Comparison of ENCODE assay signal across 41 cellular contexts in the genomic region with DNA sequence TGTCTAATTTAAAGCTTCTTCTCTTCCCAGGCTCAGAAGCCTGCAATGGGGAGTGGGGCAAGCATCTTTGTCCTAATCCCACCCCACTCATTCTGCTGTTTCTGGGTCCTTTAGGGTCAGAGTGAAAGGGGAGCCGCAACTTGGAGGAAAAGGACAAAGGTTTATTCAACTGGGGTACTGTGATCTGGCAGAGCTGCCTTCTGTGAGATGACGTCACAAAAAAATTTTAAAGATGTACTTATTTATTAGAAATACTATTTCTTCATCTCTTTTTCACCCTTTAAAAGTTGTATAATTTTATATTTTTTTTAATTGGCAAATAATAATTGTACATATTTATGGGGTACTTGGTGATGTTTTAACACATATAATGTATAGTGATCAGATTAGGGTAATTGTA.
"Had no signal": no experiment of that assay in that cellular context is flagged by ENCODE, and none has a peak within 500 bp of the region (broad histone marks: within the 10 kb centered on the region; RNA-seq: fewer than 3 reads in every experiment).

No MANE protein-coding gene starts in this region.

- H3K4me3 Mint-ChIP-seq: activated naive CD4-positive, alpha-beta T cell treated with anti-CD3 and anti-CD28 coated beads for 36 hours; activated naive CD4-positive, alpha-beta T cell treated with anti-CD3 and anti-CD28 coated beads, Interleukin-2, amount 10 ng/mL, durations not matched to agents 7 days and 5 days; activated naive CD4-positive, alpha-beta T cell treated with anti-CD3 and anti-CD28 coated beads, Interleukin-2, amount 50 U/mL, for 24 hours; activated naive CD8-positive, alpha-beta T cell; activated naive CD8-positive, alpha-beta T cell treated with anti-CD3 and anti-CD28 coated beads for 36 hours; activated naive CD8-positive, alpha-beta T cell treated with anti-CD3 and anti-CD28 coated beads, Interleukin-2, amount 10 ng/mL, durations not matched to agents 7 days and 5 days; activated naive CD8-positive, alpha-beta T cell treated with anti-CD3 and anti-CD28 coated beads, Interleukin-2, amount 50 U/mL, for 24 hours; activated T-cell treated with anti-CD3 and anti-CD28 coated beads, Interleukin-2, amount 50 U/mL, for 24 hours; activated T-cell treated with anti-CD3 and anti-CD28 coated beads, Interleukin-2, amount 50 U/mL, for 4 hours; activated T-cell treated with anti-CD3 and anti-CD28 coated beads, Interleukin-2, amount 50 U/mL, for 72 hours; activated T-helper 1 cell treated with anti-CD3 and anti-CD28 coated beads, Interleukin-12 subunit alpha, Interleukin-12 subunit beta, Interleukin-2, Interleukin-4 antibody, amounts not matched to agents 30 ng/mL and 10 ng/mL and 1 ng/mL, durations not matched to agents 14 hours and 24 hours and 36 hours; activated T-helper 17 cell treated with anti-CD3 and anti-CD28 coated beads, Interleukin-2, amount 50 U/mL, for 72 hours; brain; central memory CD8-positive, alpha-beta T cell had no signal

- H3K27ac Mint-ChIP-seq: activated naive CD4-positive, alpha-beta T cell treated with anti-CD3 and anti-CD28 coated beads for 36 hours; activated naive CD4-positive, alpha-beta T cell treated with anti-CD3 and anti-CD28 coated beads, Interleukin-2, amount 10 ng/mL, durations not matched to agents 7 days and 5 days; activated naive CD4-positive, alpha-beta T cell treated with anti-CD3 and anti-CD28 coated beads, Interleukin-2, amount 50 U/mL, for 72 hours; activated naive CD8-positive, alpha-beta T cell; activated naive CD8-positive, alpha-beta T cell treated with anti-CD3 and anti-CD28 coated beads for 36 hours; activated naive CD8-positive, alpha-beta T cell treated with anti-CD3 and anti-CD28 coated beads, Interleukin-2, amount 10 ng/mL, durations not matched to agents 7 days and 5 days; activated naive CD8-positive, alpha-beta T cell treated with anti-CD3 and anti-CD28 coated beads, Interleukin-2, amount 50 U/mL, for 24 hours; activated T-cell treated with anti-CD3 and anti-CD28 coated beads, Interleukin-2, amount 50 U/mL, for 24 hours; activated T-cell treated with anti-CD3 and anti-CD28 coated beads, Interleukin-2, amount 50 U/mL, for 72 hours; activated T-helper 1 cell treated with anti-CD3 and anti-CD28 coated beads, Interleukin-12 subunit alpha, Interleukin-12 subunit beta, Interleukin-2, Interleukin-4 antibody, amounts not matched to agents 30 ng/mL and 10 ng/mL and 1 ng/mL, durations not matched to agents 14 hours and 24 hours and 36 hours; activated T-helper 17 cell treated with anti-CD3 and anti-CD28 coated beads, Interleukin-2, amount 50 U/mL, for 72 hours; activated T-helper 2 cell treated with anti-CD3 and anti-CD28 coated beads, Interferon-gamma antibody, Interleukin-2, Interleukin-4, amounts not matched to agents 10 μg/mL and 5 μg/mL and 100 μg/mL, durations not matched to agents 14 hours and 24 hours and 36 hours; brain had no signal

- H3K4me3 ChIP-seq: adrenal gland, ascending aorta, body of pancreas, breast epithelium, cardiac muscle cell had no signal

- H3K27me3 Mint-ChIP-seq: activated naive CD4-positive, alpha-beta T cell treated with anti-CD3 and anti-CD28 coated beads, Interleukin-2, amount 10 ng/mL, durations not matched to agents 7 days and 5 days; activated naive CD8-positive, alpha-beta T cell; activated naive CD8-positive, alpha-beta T cell treated with anti-CD3 and anti-CD28 coated beads for 36 hours; activated naive CD8-positive, alpha-beta T cell treated with anti-CD3 and anti-CD28 coated beads, Interleukin-2, amount 10 ng/mL, durations not matched to agents 7 days and 5 days; activated T-cell treated with anti-CD3 and anti-CD28 coated beads, Interleukin-2, amount 50 U/mL, for 24 hours; central memory CD8-positive, alpha-beta T cell had no signal

- H3K9me3 Mint-ChIP-seq: activated naive CD4-positive, alpha-beta T cell treated with anti-CD3 and anti-CD28 coated beads for 36 hours; activated naive CD4-positive, alpha-beta T cell treated with anti-CD3 and anti-CD28 coated beads, Interleukin-2, amount 10 ng/mL, durations not matched to agents 7 days and 5 days; activated naive CD8-positive, alpha-beta T cell treated with anti-CD3 and anti-CD28 coated beads for 36 hours; activated naive CD8-positive, alpha-beta T cell treated with anti-CD3 and anti-CD28 coated beads, Interleukin-2, amount 10 ng/mL, durations not matched to agents 7 days and 5 days; activated naive CD8-positive, alpha-beta T cell treated with anti-CD3 and anti-CD28 coated beads, Interleukin-2, amount 50 U/mL, for 24 hours; activated T-cell treated with anti-CD3 and anti-CD28 coated beads, Interleukin-2, amount 50 U/mL, for 24 hours; activated T-cell treated with anti-CD3 and anti-CD28 coated beads, Interleukin-2, amount 50 U/mL, for 4 hours; activated T-helper 1 cell treated with anti-CD3 and anti-CD28 coated beads, Interleukin-12 subunit alpha, Interleukin-12 subunit beta, Interleukin-2, Interleukin-4 antibody, amounts not matched to agents 30 ng/mL and 10 ng/mL and 1 ng/mL, durations not matched to agents 14 hours and 24 hours and 36 hours; activated T-helper 2 cell treated with anti-CD3 and anti-CD28 coated beads, Interferon-gamma antibody, Interleukin-2, Interleukin-4, amounts not matched to agents 10 μg/mL and 5 μg/mL and 100 μg/mL, durations not matched to agents 14 hours and 24 hours and 36 hours had no signal

- H3K36me3 Mint-ChIP-seq: activated naive CD4-positive, alpha-beta T cell treated with anti-CD3 and anti-CD28 coated beads, Interleukin-2, amount 10 ng/mL, durations not matched to agents 7 days and 5 days; activated naive CD4-positive, alpha-beta T cell treated with anti-CD3 and anti-CD28 coated beads, Interleukin-2, amount 50 U/mL, for 24 hours; activated naive CD4-positive, alpha-beta T cell treated with anti-CD3 and anti-CD28 coated beads, Interleukin-2, amount 50 U/mL, for 72 hours; activated naive CD8-positive, alpha-beta T cell; activated naive CD8-positive, alpha-beta T cell treated with anti-CD3 and anti-CD28 coated beads for 36 hours; activated naive CD8-positive, alpha-beta T cell treated with anti-CD3 and anti-CD28 coated beads, Interleukin-2, amount 10 ng/mL, durations not matched to agents 7 days and 5 days; brain had no signal

- H3K4me1 Mint-ChIP-seq: activated naive CD4-positive, alpha-beta T cell treated with anti-CD3 and anti-CD28 coated beads, Interleukin-2, amount 10 ng/mL, durations not matched to agents 7 days and 5 days; activated naive CD4-positive, alpha-beta T cell treated with anti-CD3 and anti-CD28 coated beads, Interleukin-2, amount 50 U/mL, for 24 hours; activated naive CD8-positive, alpha-beta T cell treated with anti-CD3 and anti-CD28 coated beads for 36 hours; activated naive CD8-positive, alpha-beta T cell treated with anti-CD3 and anti-CD28 coated beads, Interleukin-2, amount 10 ng/mL, durations not matched to agents 7 days and 5 days; activated naive CD8-positive, alpha-beta T cell treated with anti-CD3 and anti-CD28 coated beads, Interleukin-2, amount 50 U/mL, for 24 hours; activated T-helper 17 cell treated with anti-CD3 and anti-CD28 coated beads, Interleukin-2, amount 50 U/mL, for 72 hours; central memory CD8-positive, alpha-beta T cell had no signal

- H3K4me1 ChIP-seq: adrenal gland, ascending aorta, body of pancreas, breast epithelium had no signal

- ATAC-seq: activated naive CD4-positive, alpha-beta T cell treated with anti-CD3 and anti-CD28 coated beads, Interleukin-2, amount 50 U/mL, for 72 hours; activated naive CD8-positive, alpha-beta T cell treated with anti-CD3 and anti-CD28 coated beads, Interleukin-2, amount 50 U/mL, for 24 hours; activated T-cell treated with anti-CD3 and anti-CD28 coated beads, Interleukin-2, amount 50 U/mL, for 4 hours; activated T-cell treated with anti-CD3 and anti-CD28 coated beads, Interleukin-2, amount 50 U/mL, for 72 hours; activated T-helper 17 cell treated with anti-CD3 and anti-CD28 coated beads, Interleukin-2, amount 50 U/mL, for 72 hours; body of pancreas had no signal

- H3K9me3 ChIP-seq: adrenal gland, ascending aorta, body of pancreas, breast epithelium had no signal

- H3K36me3 ChIP-seq: adrenal gland, ascending aorta, brain microvascular endothelial cell, breast epithelium, cardiac muscle cell had no signal

- DNase-seq: activated effector memory CD4-positive, alpha-beta T cell treated with anti-CD3 and anti-CD28 coated beads, Interleukin-2, amount 50 U/mL, for 16 hours; activated effector memory CD4-positive, alpha-beta T cell treated with Interleukin-2 at 50 U/mL for 16 hours; activated gamma-delta T cell; activated gamma-delta T cell treated with Interleukin-2 at 50 U/mL for 16 hours; activated naive CD4-positive, alpha-beta T cell; activated naive CD4-positive, alpha-beta T cell treated with anti-CD3 and anti-CD28 coated beads for 36 hours; activated naive CD4-positive, alpha-beta T cell treated with anti-CD3 and anti-CD28 coated beads, Interleukin-2, amount 10 ng/mL, durations not matched to agents 7 days and 5 days; activated naive CD4-positive, alpha-beta T cell treated with anti-CD3 and anti-CD28 coated beads, Interleukin-2, amount 50 U/mL, for 16 hours; activated naive CD4-positive, alpha-beta T cell treated with Interleukin-2 at 50 U/mL for 16 hours; activated naive CD8-positive, alpha-beta T cell treated with anti-CD3 and anti-CD28 coated beads for 36 hours; activated naive CD8-positive, alpha-beta T cell treated with anti-CD3 and anti-CD28 coated beads, Interleukin-2, amount 10 ng/mL, durations not matched to agents 7 days and 5 days; activated naive CD8-positive, alpha-beta T cell treated with anti-CD3 and anti-CD28 coated beads, Interleukin-2, amount 50 U/mL, for 24 hours; activated T-cell treated with anti-CD3 and anti-CD28 coated beads for 4 hours; activated T-cell treated with anti-CD3 and anti-CD28 coated beads, Interleukin-2, amount 50 U/mL, for 1 hour; activated T-cell treated with anti-CD3 and anti-CD28 coated beads, Interleukin-2, amount 50 U/mL, for 24 hours; activated T-cell treated with anti-CD3 and anti-CD28 coated beads, Interleukin-2, amount 50 U/mL, for 4 hours; activated T-cell treated with anti-CD3 and anti-CD28 coated beads, Interleukin-2, amount 50 U/mL, for 48 hours; activated T-cell treated with anti-CD3 and anti-CD28 coated beads, Interleukin-2, amount 50 U/mL, for 72 hours; adrenal gland; amniotic stem cell; amygdala; anterior cingulate cortex; aorta; body of pancreas; brain microvascular endothelial cell; caudate nucleus; central memory CD4-positive, alpha-beta T cell; cerebellar nuclear complex had no signal

- H3K27me3 ChIP-seq: adrenal gland, ascending aorta, body of pancreas, brain microvascular endothelial cell, breast epithelium, cardiac muscle cell had no signal

- FAIRE-seq: astrocyte, bronchial epithelial cell had no signal

- H3K27ac ChIP-seq: adrenal gland, ascending aorta, body of pancreas, brain microvascular endothelial cell, breast epithelium, cardiac muscle cell had no signal
